9 cellular contexts compared by ENCODE assay signal in the genomic region with DNA sequence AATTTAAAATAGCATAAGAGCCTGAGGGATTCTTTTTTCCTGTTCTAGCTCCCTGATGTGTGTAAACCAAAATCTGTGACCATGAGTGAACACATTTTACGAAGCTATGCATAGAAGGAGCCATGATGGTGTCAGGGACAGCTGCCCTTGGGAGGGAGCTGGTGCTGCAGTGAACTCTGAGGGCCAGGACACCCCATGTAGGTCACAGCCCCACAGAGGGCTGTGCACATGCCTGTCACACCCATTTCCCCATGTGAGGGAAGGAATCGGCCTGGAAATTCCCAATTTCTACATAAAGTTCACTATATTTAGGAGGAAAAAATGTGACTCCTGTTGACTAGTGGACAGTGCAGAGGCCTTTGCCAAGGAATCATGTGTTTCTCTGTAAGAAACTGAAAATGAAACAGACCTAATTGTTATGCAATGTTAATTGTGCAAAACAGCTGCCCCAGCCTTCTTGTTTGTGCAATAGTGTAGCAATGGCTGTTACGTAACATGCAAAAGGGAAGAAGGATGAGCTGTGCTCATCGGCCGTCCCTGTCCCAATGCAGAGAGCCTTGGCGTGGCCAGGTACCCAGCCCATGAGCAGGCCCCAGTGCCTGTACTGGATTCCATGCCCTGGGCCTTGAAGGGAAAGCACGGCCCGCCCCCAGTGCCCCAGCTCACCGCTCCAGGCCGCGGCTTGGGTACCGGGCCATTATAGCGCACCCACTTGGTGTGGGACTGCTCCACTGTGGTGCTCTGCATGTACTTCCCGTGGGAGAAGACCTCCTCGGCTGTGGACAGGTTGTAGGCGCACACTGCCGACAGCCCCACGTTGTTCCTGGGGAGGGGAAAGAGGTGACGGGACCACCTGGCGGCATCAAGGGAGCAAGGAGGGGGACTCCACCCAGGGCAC.
DNase-seq lines count a peak whose midpoint lies in the region; ATAC-seq, FAIRE-seq and TF ChIP-seq lines count a peak whose summit lies in the region.
"Had no signal": no experiment of that assay in that cellular context is flagged by ENCODE, and none has a peak within 500 bp of the region (broad histone marks: within the 10 kb centered on the region; RNA-seq: fewer than 3 reads in every experiment).

No MANE protein-coding gene starts in this region.

- no peak for FAIRE-seq in HepG2 (lab: Jason Lieb, UNC)
- no peak for FAIRE-seq in GM12891 (lab: Jason Lieb, UNC)

- peaks cover 31% of the 10 kb centered on the region for H3K4me1 ChIP-seq in HepG2 (ENCODE audit: insufficient read depth, low read length)

- H3K9me3 ChIP-seq in HepG2 (ENCODE audit: low read length): no peaks in the 10 kb centered on the region

- WGBS in HepG2 (ENCODE audit: low lambda C conversion rate): 72% methylated on average over 11 of the region's 20 CpGs

- H3K27me3 Mint-ChIP-seq in MCF 10A (ENCODE audit: insufficient read depth, unreplicated experiment): no peaks in the 10 kb centered on the region
- H3K27me3 Mint-ChIP-seq: IgD-negative memory B cell had no signal

- peaks cover 8% of the 10 kb centered on the region for H3K36me3 Mint-ChIP-seq in MCF 10A (ENCODE audit: insufficient read depth, unreplicated experiment)

- no peak overlapping the region for H3K4me3 Mint-ChIP-seq in MCF 10A (ENCODE audit: unreplicated experiment)

- H3K79me2 ChIP-seq in HepG2 (ENCODE audit: insufficient read depth, low read length): no peaks in the 10 kb centered on the region

- H3K4me2 ChIP-seq in HepG2 (ENCODE audit: low read depth, low read length): 0 out of 2 replicates have a peak overlapping the region, but pooled peaks have one; percentile 13

- intact Hi-C loops in MCF 10A (cut with micrococcal nuclease) (loop anchor here (1.0 kb wide), 1 partner anchor 70 kb away; the partner anchor contains the start of gene SECISBP2), HepG2 (cut with micrococcal nuclease; ENCODE audit: unreplicated experiment) (no loop called here)

- peak; percentile 49 for ATAC-seq in HepG2

- POLR2A ChIA-PET in MCF 10A (lab: Yijun Ruan, JAX) (interaction anchor here (0.6 to 1.6 kb wide), 10 partner anchors 27 to 168 kb away, joined by 3 to 7 read pairs (median 4); partner anchors contain the start of gene SECISBP2), HepG2 (lab: Yijun Ruan, JAX) (no interaction called here)

- no peaks in the 10 kb centered on the region for H3K36me3 ChIP-seq in HepG2 (replicated peaks in 1 of 2; ENCODE audit: control insufficient read depth in 1 of 2, insufficient read depth in 2 of 2, low read length in 2 of 2)

- TF ChIP-seq CTCF in MCF 10A (IDR thresholded peaks at IDR 0.05; ENCODE audit: unreplicated experiment) (no peak), HepG2 (CRISPR knock-in tag; IDR thresholded peaks at IDR 0.05) (no peak)

- CTCF ChIA-PET in MCF 10A (lab: Yijun Ruan, JAX): interaction anchor here (0.6 to 3.2 kb wide), 5 partner anchors 23 to 161 kb away, joined by 3 to 11 read pairs (median 3); no protein-coding TSS in a partner anchor
- CTCF ChIA-PET in HepG2 (lab: Yijun Ruan, JAX; ENCODE audit: low intra/inter-chr PET ratio, low total read pairs): no interaction called here

- H3K27me3 ChIP-seq in HepG2 (ENCODE audit: control insufficient read depth in 1 of 2, insufficient read depth in 2 of 2, low read length in 2 of 2): no peaks in the 10 kb centered on the region; a peak in 2 of 5 replicates

- H3K27ac ChIP-seq in HepG2 (ENCODE audit: extremely low read length, insufficient read depth, low read length): no peak overlapping the region
- H3K27ac ChIP-seq in substantia nigra (ENCODE audit: low read depth, low read length, poor library complexity, severe bottlenecking): peak overlapping the region; percentile 75

- TF ChIP-seq POLR2A in HepG2 (IDR thresholded peaks at IDR 0.05; ENCODE audit: insufficient read depth in 1 of 2, low read depth in 2 of 2, low read length in 2 of 2) (no peak), GM12891 (IDR thresholded peaks at IDR 0.05; ENCODE audit: low read depth, low read length) (no peak)

- H2AFZ ChIP-seq in HepG2 (ENCODE audit: low read length): no peak overlapping the region

- TF ChIP-seq EP300 in Ishikawa (IDR thresholded peaks at IDR 0.05; ENCODE audit: borderline replicate concordance) (no peak), HepG2 (IDR thresholded peaks at IDR 0.05; ENCODE audit: low read depth in 2 of 2, low read length in 2 of 2) (0 out of 4 replicates have a peak, but pooled peaks of 1 of the 2 experiments have one; percentile 43), HepG2 (CRISPR knock-in tag; IDR thresholded peaks at IDR 0.05; ENCODE audit: borderline replicate concordance) (no peak)

- no peak overlapping the region for H3K4me3 ChIP-seq in HepG2 (replicated peaks in 1 of 3; ENCODE audit: insufficient read depth in 1 of 3, low read depth in 2 of 3, low read length in 3 of 3)

- no peak for TF ChIP-seq RAD21 in Ishikawa (IDR thresholded peaks at IDR 0.05; ENCODE audit: low read depth)
- TF ChIP-seq RAD21 in HepG2 (CRISPR knock-in tag; IDR thresholded peaks at IDR 0.05): no peak

- peaks cover 4% of the 10 kb centered on the region for H3K4me1 Mint-ChIP-seq in MCF 10A (ENCODE audit: insufficient read depth, unreplicated experiment)

- no peak overlapping the region for H3K9ac ChIP-seq in HepG2 (ENCODE audit: insufficient read depth, low read depth, low read length)

- in situ Hi-C loops in HepG2 (cut with HindIII; ENCODE audit: extremely low pct_ligation_motif_present, low pct_unique_long_range_greater_than_20kb): no loop called here

- peak; percentile 94 for DNase-seq in MCF 10A (ENCODE audit: unreplicated experiment)
- peak; percentile 65 for DNase-seq in HepG2 (ENCODE audit: low spot score)
- peak in 7 of 49 donors; percentile 12 to 47 (median 34) for DNase-seq in substantia nigra (lab: John Stamatoyannopoulos, UW)
- no peak for DNase-seq in NCI-H748 (lab: John Stamatoyannopoulos, UW; ENCODE audit: unreplicated experiment)
- DNase-seq in GM12891 (ENCODE audit: insufficient read length, low spot score): no peak
- no peak for DNase-seq in activated CD8-positive, alpha-beta memory T cell treated with anti-CD3 and anti-CD28 coated beads for 24 hours
- no peak for DNase-seq in effector CD4-positive, alpha-beta T cell

- BruUV-seq in MCF 10A (replicated peaks; lab: Mats Ljungman, UMichigan): no TSS peak
- BruUV-seq in HepG2 (replicated peaks; lab: Mats Ljungman, UMichigan): no TSS peak

- H3K9me3 Mint-ChIP-seq in MCF 10A (ENCODE audit: unreplicated experiment): no peaks in the 10 kb centered on the region

- H3K27ac Mint-ChIP-seq in MCF 10A (ENCODE audit: low read depth, unreplicated experiment): peak overlapping the region; percentile 54

- H4K20me1 ChIP-seq in HepG2 (ENCODE audit: insufficient read depth, low read length): no peaks in the 10 kb centered on the region

TF ChIP-seq in Ishikawa, 13 proteins besides CTCF, POLR2A, EP300 and RAD21:
- no peak for TF ChIP-seq ZBTB7A (IDR thresholded peaks at IDR 0.05; ENCODE audit: low read depth)
- no peak for TF ChIP-seq MAX (IDR thresholded peaks at IDR 0.05)
- TF ChIP-seq CEBPB (IDR thresholded peaks at IDR 0.05): peak; percentile 26; the same call in 1 of the 2 replicates
- TF ChIP-seq USF1 (IDR thresholded peaks at IDR 0.05): no peak
- TF ChIP-seq EGR1 (IDR thresholded peaks at IDR 0.05): no peak

TF ChIP-seq in HepG2, 621 proteins besides CTCF, POLR2A, EP300 and RAD21 (continues in another document):
- no peak for TF ChIP-seq ESRRA (CRISPR knock-in tag; IDR thresholded peaks at IDR 0.05; ENCODE audit: low read depth)
- no peak for TF ChIP-seq EZH2 (conservative IDR thresholded peaks at IDR 0.05; ENCODE audit: low read depth, low read length)
- no peak for TF ChIP-seq DMAP1 (CRISPR knock-in tag; IDR thresholded peaks at IDR 0.05)
- TF ChIP-seq SOX6 (IDR thresholded peaks at IDR 0.05): no peak
- peak; percentile 69 for TF ChIP-seq SOX6 (CRISPR knock-in tag; IDR thresholded peaks at IDR 0.05)
- TF ChIP-seq, protein P1, sequence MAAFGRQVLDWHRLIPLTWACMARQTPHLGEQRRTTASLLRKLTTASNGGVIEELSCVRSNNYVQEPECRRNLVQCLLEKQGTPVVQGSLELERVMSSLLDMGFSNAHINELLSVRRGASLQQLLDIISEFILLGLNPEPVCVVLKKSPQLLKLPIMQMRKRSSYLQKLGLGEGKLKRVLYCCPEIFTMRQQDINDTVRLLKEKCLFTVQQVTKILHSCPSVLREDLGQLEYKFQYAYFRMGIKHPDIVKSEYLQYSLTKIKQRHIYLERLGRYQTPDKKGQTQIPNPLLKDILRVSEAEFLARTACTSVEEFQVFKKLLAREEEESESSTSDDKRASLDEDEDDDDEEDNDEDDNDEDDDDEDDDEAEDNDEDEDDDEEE (CRISPR knock-in tag; IDR thresholded peaks at IDR 0.05): no peak
- TF ChIP-seq MEIS2 (CRISPR knock-in tag; IDR thresholded peaks at IDR 0.05): no peak
- TF ChIP-seq ZFP36L2 (CRISPR knock-in tag; IDR thresholded peaks at IDR 0.05): no peak

TF ChIP-seq in GM12891, 5 proteins besides CTCF, POLR2A, EP300 and RAD21:
- TF ChIP-seq TAF1 (IDR thresholded peaks at IDR 0.05; ENCODE audit: low read depth, low read length) (no peak), SPI1 (IDR thresholded peaks at IDR 0.05; ENCODE audit: low read depth, low read length) (no peak), POU2F2 (IDR thresholded peaks at IDR 0.05; ENCODE audit: low read depth, low read length) (no peak), PAX5 (IDR thresholded peaks at IDR 0.05; ENCODE audit: insufficient read depth, low read length, severe bottlenecking) (no peak), POLR2AphosphoS5 (IDR thresholded peaks at IDR 0.05; ENCODE audit: low read depth, low read length) (no peak)

Comparison
In these comparisons a context has a peak if more than half of its experiments do, and no peak if none do; other contexts are left out.
1. DNase-seq: peak in MCF 10A (single experiment) and HepG2 (single experiment); none in NCI-H748 (single experiment), GM12891 (single experiment), activated CD8-positive, alpha-beta memory T cell treated with anti-CD3 and anti-CD28 coated beads for 24 hours (single experiment) and effector CD4-positive, alpha-beta T cell (single experiment).